In genomic region chr20:10219452-10219791, GRCh38 we compare ENCODE assay signal across 1 cellular context.
TF ChIP-seq lines count a peak whose summit lies in the region.

No MANE protein-coding gene starts in this region.

TF ChIP-seq in WTC11, 78 proteins besides CTCF, POLR2A, EP300 and RAD21 (continued from another document and continues in another):
- no peak for TF ChIP-seq ZNF425 (CRISPR knock-in tag; conservative IDR thresholded peaks at IDR 0.05)
- peak; percentile 76; the same call in 1 of the 2 replicates for TF ChIP-seq MXD4 (CRISPR knock-in tag; IDR thresholded peaks at IDR 0.05; ENCODE audit: borderline replicate concordance)
- TF ChIP-seq ZNF138 (CRISPR knock-in tag; conservative IDR thresholded peaks at IDR 0.05): peak; percentile 99
- peak; percentile 54; the same call in 1 of the 2 replicates for TF ChIP-seq ZNF396 (CRISPR knock-in tag; IDR thresholded peaks at IDR 0.05; ENCODE audit: borderline replicate concordance)
- TF ChIP-seq TCF7 (CRISPR knock-in tag; IDR thresholded peaks at IDR 0.05; ENCODE audit: low read depth): peak; percentile 99
- peak; percentile 99 for TF ChIP-seq MYBL2 (CRISPR knock-in tag; IDR thresholded peaks at IDR 0.05)
- TF ChIP-seq JAZF1 (CRISPR knock-in tag; IDR thresholded peaks at IDR 0.05): no peak
- TF ChIP-seq FOXJ3 (CRISPR knock-in tag; IDR thresholded peaks at IDR 0.05; ENCODE audit: borderline replicate concordance): peak; percentile 85; the same call in 1 of the 2 replicates
- peak; percentile 99 for TF ChIP-seq CREB1 (CRISPR knock-in tag; IDR thresholded peaks at IDR 0.05)
- TF ChIP-seq ZNF219 (CRISPR knock-in tag; IDR thresholded peaks at IDR 0.05; ENCODE audit: borderline replicate concordance): peak; percentile 99
- TF ChIP-seq RORB (CRISPR knock-in tag; IDR thresholded peaks at IDR 0.05): no peak
- TF ChIP-seq ATF3 (CRISPR knock-in tag; conservative IDR thresholded peaks at IDR 0.05): peak; percentile 92
- no peak for TF ChIP-seq ZMAT4 (CRISPR knock-in tag; IDR thresholded peaks at IDR 0.05)
- no peak for TF ChIP-seq ZNF416 (CRISPR knock-in tag; IDR thresholded peaks at IDR 0.05)
- TF ChIP-seq, protein P1, sequence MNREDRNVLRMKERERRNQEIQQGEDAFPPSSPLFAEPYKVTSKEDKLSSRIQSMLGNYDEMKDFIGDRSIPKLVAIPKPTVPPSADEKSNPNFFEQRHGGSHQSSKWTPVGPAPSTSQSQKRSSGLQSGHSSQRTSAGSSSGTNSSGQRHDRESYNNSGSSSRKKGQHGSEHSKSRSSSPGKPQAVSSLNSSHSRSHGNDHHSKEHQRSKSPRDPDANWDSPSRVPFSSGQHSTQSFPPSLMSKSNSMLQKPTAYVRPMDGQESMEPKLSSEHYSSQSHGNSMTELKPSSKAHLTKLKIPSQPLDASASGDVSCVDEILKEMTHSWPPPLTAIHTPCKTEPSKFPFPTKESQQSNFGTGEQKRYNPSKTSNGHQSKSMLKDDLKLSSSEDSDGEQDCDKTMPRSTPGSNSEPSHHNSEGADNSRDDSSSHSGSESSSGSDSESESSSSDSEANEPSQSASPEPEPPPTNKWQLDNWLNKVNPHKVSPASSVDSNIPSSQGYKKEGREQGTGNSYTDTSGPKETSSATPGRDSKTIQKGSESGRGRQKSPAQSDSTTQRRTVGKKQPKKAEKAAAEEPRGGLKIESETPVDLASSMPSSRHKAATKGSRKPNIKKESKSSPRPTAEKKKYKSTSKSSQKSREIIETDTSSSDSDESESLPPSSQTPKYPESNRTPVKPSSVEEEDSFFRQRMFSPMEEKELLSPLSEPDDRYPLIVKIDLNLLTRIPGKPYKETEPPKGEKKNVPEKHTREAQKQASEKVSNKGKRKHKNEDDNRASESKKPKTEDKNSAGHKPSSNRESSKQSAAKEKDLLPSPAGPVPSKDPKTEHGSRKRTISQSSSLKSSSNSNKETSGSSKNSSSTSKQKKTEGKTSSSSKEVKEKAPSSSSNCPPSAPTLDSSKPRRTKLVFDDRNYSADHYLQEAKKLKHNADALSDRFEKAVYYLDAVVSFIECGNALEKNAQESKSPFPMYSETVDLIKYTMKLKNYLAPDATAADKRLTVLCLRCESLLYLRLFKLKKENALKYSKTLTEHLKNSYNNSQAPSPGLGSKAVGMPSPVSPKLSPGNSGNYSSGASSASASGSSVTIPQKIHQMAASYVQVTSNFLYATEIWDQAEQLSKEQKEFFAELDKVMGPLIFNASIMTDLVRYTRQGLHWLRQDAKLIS (CRISPR knock-in tag; IDR thresholded peaks at IDR 0.05; ENCODE audit: borderline replicate concordance): peak; percentile 98
- TF ChIP-seq ZNF317 (CRISPR knock-in tag; IDR thresholded peaks at IDR 0.05; ENCODE audit: borderline replicate concordance, low read depth): peak; percentile 92
- TF ChIP-seq, protein P2, sequence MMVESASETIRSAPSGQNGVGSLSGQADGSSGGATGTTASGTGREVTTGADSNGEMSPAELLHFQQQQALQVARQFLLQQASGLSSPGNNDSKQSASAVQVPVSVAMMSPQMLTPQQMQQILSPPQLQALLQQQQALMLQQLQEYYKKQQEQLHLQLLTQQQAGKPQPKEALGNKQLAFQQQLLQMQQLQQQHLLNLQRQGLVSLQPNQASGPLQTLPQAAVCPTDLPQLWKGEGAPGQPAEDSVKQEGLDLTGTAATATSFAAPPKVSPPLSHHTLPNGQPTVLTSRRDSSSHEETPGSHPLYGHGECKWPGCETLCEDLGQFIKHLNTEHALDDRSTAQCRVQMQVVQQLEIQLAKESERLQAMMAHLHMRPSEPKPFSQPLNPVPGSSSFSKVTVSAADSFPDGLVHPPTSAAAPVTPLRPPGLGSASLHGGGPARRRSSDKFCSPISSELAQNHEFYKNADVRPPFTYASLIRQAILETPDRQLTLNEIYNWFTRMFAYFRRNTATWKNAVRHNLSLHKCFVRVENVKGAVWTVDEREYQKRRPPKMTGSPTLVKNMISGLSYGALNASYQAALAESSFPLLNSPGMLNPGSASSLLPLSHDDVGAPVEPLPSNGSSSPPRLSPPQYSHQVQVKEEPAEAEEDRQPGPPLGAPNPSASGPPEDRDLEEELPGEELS (CRISPR knock-in tag; IDR thresholded peaks at IDR 0.05): peak; percentile 100
- peak; percentile 99 for TF ChIP-seq CBFB (CRISPR knock-in tag; IDR thresholded peaks at IDR 0.05; ENCODE audit: low read depth)
- TF ChIP-seq, protein P3, sequence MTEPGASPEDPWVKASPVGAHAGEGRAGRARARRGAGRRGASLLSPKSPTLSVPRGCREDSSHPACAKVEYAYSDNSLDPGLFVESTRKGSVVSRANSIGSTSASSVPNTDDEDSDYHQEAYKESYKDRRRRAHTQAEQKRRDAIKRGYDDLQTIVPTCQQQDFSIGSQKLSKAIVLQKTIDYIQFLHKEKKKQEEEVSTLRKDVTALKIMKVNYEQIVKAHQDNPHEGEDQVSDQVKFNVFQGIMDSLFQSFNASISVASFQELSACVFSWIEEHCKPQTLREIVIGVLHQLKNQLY (CRISPR knock-in tag; IDR thresholded peaks at IDR 0.05): peak; percentile 98
- TF ChIP-seq ZNF121 (CRISPR knock-in tag; IDR thresholded peaks at IDR 0.05): peak; percentile 92
- TF ChIP-seq, protein P4, sequence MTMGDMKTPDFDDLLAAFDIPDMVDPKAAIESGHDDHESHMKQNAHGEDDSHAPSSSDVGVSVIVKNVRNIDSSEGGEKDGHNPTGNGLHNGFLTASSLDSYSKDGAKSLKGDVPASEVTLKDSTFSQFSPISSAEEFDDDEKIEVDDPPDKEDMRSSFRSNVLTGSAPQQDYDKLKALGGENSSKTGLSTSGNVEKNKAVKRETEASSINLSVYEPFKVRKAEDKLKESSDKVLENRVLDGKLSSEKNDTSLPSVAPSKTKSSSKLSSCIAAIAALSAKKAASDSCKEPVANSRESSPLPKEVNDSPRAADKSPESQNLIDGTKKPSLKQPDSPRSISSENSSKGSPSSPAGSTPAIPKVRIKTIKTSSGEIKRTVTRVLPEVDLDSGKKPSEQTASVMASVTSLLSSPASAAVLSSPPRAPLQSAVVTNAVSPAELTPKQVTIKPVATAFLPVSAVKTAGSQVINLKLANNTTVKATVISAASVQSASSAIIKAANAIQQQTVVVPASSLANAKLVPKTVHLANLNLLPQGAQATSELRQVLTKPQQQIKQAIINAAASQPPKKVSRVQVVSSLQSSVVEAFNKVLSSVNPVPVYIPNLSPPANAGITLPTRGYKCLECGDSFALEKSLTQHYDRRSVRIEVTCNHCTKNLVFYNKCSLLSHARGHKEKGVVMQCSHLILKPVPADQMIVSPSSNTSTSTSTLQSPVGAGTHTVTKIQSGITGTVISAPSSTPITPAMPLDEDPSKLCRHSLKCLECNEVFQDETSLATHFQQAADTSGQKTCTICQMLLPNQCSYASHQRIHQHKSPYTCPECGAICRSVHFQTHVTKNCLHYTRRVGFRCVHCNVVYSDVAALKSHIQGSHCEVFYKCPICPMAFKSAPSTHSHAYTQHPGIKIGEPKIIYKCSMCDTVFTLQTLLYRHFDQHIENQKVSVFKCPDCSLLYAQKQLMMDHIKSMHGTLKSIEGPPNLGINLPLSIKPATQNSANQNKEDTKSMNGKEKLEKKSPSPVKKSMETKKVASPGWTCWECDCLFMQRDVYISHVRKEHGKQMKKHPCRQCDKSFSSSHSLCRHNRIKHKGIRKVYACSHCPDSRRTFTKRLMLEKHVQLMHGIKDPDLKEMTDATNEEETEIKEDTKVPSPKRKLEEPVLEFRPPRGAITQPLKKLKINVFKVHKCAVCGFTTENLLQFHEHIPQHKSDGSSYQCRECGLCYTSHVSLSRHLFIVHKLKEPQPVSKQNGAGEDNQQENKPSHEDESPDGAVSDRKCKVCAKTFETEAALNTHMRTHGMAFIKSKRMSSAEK (CRISPR knock-in tag; IDR thresholded peaks at IDR 0.05; ENCODE audit: borderline replicate concordance): no peak
- TF ChIP-seq GABPB1 (CRISPR knock-in tag; IDR thresholded peaks at IDR 0.05): peak; percentile 88
- TF ChIP-seq ZBTB21 (CRISPR knock-in tag; IDR thresholded peaks at IDR 0.05; ENCODE audit: borderline replicate concordance): peak; percentile 98
- peak; percentile 100 for TF ChIP-seq KAT7 (CRISPR knock-in tag; IDR thresholded peaks at IDR 0.05; ENCODE audit: borderline replicate concordance)
- TF ChIP-seq, protein P5, sequence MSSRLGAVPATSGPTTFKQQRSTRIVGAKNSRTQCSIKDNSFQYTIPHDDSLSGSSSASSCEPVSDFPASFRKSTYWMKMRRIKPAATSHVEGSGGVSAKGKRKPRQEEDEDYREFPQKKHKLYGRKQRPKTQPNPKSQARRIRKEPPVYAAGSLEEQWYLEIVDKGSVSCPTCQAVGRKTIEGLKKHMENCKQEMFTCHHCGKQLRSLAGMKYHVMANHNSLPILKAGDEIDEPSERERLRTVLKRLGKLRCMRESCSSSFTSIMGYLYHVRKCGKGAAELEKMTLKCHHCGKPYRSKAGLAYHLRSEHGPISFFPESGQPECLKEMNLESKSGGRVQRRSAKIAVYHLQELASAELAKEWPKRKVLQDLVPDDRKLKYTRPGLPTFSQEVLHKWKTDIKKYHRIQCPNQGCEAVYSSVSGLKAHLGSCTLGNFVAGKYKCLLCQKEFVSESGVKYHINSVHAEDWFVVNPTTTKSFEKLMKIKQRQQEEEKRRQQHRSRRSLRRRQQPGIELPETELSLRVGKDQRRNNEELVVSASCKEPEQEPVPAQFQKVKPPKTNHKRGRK (CRISPR knock-in tag; IDR thresholded peaks at IDR 0.05; ENCODE audit: borderline replicate concordance): peak; percentile 99
- peak; percentile 99 for TF ChIP-seq NR3C1 (CRISPR knock-in tag; conservative IDR thresholded peaks at IDR 0.05; ENCODE audit: low read depth)
- no peak for TF ChIP-seq NFATC4 (CRISPR knock-in tag; IDR thresholded peaks at IDR 0.05)
- TF ChIP-seq PRRX2 (CRISPR knock-in tag; IDR thresholded peaks at IDR 0.05): no peak
- TF ChIP-seq NFYB (CRISPR knock-in tag; conservative IDR thresholded peaks at IDR 0.05; ENCODE audit: low read depth): peak; percentile 74
- TF ChIP-seq, protein P6, sequence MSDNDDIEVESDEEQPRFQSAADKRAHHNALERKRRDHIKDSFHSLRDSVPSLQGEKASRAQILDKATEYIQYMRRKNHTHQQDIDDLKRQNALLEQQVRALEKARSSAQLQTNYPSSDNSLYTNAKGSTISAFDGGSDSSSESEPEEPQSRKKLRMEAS (CRISPR knock-in tag; IDR thresholded peaks at IDR 0.05): peak; percentile 94
- no peak for TF ChIP-seq OVOL2 (CRISPR knock-in tag; IDR thresholded peaks at IDR 0.05; ENCODE audit: borderline replicate concordance)
- peak; percentile 99 for TF ChIP-seq ATF1 (CRISPR knock-in tag; IDR thresholded peaks at IDR 0.05)
- TF ChIP-seq NR1H2 (CRISPR knock-in tag; IDR thresholded peaks at IDR 0.05): peak; percentile 98
- peak; percentile 100 for TF ChIP-seq RELA (CRISPR knock-in tag; IDR thresholded peaks at IDR 0.05; ENCODE audit: borderline replicate concordance)
- TF ChIP-seq CREM (CRISPR knock-in tag; IDR thresholded peaks at IDR 0.05): peak; percentile 96
- TF ChIP-seq TEAD4 (CRISPR knock-in tag; IDR thresholded peaks at IDR 0.05): peak; percentile 99
- peak; percentile 96 for TF ChIP-seq ATF2 (CRISPR knock-in tag; IDR thresholded peaks at IDR 0.05; ENCODE audit: borderline replicate concordance, low read depth)
- peak; percentile 100 for TF ChIP-seq ETV6 (CRISPR knock-in tag; IDR thresholded peaks at IDR 0.05)
- TF ChIP-seq E2F4 (CRISPR knock-in tag; IDR thresholded peaks at IDR 0.05; ENCODE audit: borderline replicate concordance, low read depth): peak; percentile 99
- peak; percentile 99 for TF ChIP-seq ESRRA (CRISPR knock-in tag; IDR thresholded peaks at IDR 0.05; ENCODE audit: borderline replicate concordance)
- TF ChIP-seq ERG (CRISPR knock-in tag; IDR thresholded peaks at IDR 0.05): peak; percentile 87; the same call in 1 of the 2 replicates
